Comparison of ENCODE assay signal across 15 cellular contexts in genomic region chrX:48914593-48915493, GRCh38. TPM values are rescaled to one million over a fixed set of nuclear protein-coding genes. Genes with fewer than 3 reads are reported as not detected.
DNase-seq lines count a peak whose midpoint lies in the region; ATAC-seq and TF ChIP-seq lines count a peak whose summit lies in the region.
"Had no signal": no experiment of that assay in that cellular context is flagged by ENCODE, and none has a peak within 500 bp of the region (broad histone marks: within the 10 kb centered on the region; RNA-seq: fewer than 3 reads in every experiment).

No MANE protein-coding gene starts in this region.

- no peak for DNase-seq in T-helper 2 cell treated with Interferon-gamma antibody and Interleukin-4, amounts not matched to agents 5 μg/mL and 100 μg/mL, for 36 hours (ENCODE audit: low spot score)
- DNase-seq in T-helper 2 cell (no peak), neural crest cell (ENCODE audit: low read depth, low spot score) (no peak), psoas muscle (no peak), osteocyte (ENCODE audit: extremely low spot score, unreplicated experiment) (no peak)
- DNase-seq in activated naive CD8-positive, alpha-beta T cell treated with anti-CD3 and anti-CD28 coated beads, Interleukin-2, amount 10 ng/mL, durations not matched to agents 7 days and 5 days = no peak
- DNase-seq: cortex of kidney, GDM1, left ventricle myocardium superior, SJCRH30, trophoblast cell had no signal

- peaks cover 63% of the 10 kb centered on the region for H3K36me3 Mint-ChIP-seq in T-helper 2 cell treated with Interferon-gamma antibody and Interleukin-4, amounts not matched to agents 5 μg/mL and 100 μg/mL, for 36 hours (ENCODE audit: low read depth)
- H3K36me3 Mint-ChIP-seq in IgD-negative memory B cell (peaks cover 7% of the 10 kb centered on the region), neural crest cell (ENCODE audit: low read depth) (no peaks in the 10 kb centered on the region), osteocyte (ENCODE audit: unreplicated experiment) (no peaks in the 10 kb centered on the region)
- H3K36me3 Mint-ChIP-seq in activated naive CD8-positive, alpha-beta T cell treated with anti-CD3 and anti-CD28 coated beads, Interleukin-2, amount 10 ng/mL, durations not matched to agents 7 days and 5 days = peaks cover 10% of the 10 kb centered on the region

- peak overlapping the region; percentile 15 for H3K27ac Mint-ChIP-seq in T-helper 2 cell treated with Interferon-gamma antibody and Interleukin-4, amounts not matched to agents 5 μg/mL and 100 μg/mL, for 36 hours
- peak overlapping the region; percentile 67 to 95 (median 74) for H3K27ac Mint-ChIP-seq in IgD-negative memory B cell
- H3K27ac Mint-ChIP-seq in activated naive CD8-positive, alpha-beta T cell treated with anti-CD3 and anti-CD28 coated beads, Interleukin-2, amount 10 ng/mL, durations not matched to agents 7 days and 5 days = peak overlapping the region; percentile 60
- H3K27ac Mint-ChIP-seq in neural crest cell (ENCODE audit: unreplicated experiment) = no peak overlapping the region
- no peak overlapping the region for H3K27ac Mint-ChIP-seq in osteocyte (ENCODE audit: unreplicated experiment)
- H3K27ac Mint-ChIP-seq: nephron had no signal

- H3K27me3 Mint-ChIP-seq in T-helper 2 cell treated with Interferon-gamma antibody and Interleukin-4, amounts not matched to agents 5 μg/mL and 100 μg/mL, for 36 hours (ENCODE audit: low read depth) = peaks cover 3% of the 10 kb centered on the region
- H3K27me3 Mint-ChIP-seq in IgD-negative memory B cell (peaks cover 4% of the 10 kb centered on the region), neural crest cell (ENCODE audit: low read depth) (no peaks in the 10 kb centered on the region), osteocyte (ENCODE audit: unreplicated experiment) (no peaks in the 10 kb centered on the region)
- no peaks in the 10 kb centered on the region for H3K27me3 Mint-ChIP-seq in activated naive CD8-positive, alpha-beta T cell treated with anti-CD3 and anti-CD28 coated beads, Interleukin-2, amount 10 ng/mL, durations not matched to agents 7 days and 5 days

- H3K4me1 ChIP-seq in psoas muscle = no peaks in the 10 kb centered on the region

- no peak for ATAC-seq in activated naive CD8-positive, alpha-beta T cell treated with anti-CD3 and anti-CD28 coated beads, Interleukin-2, amount 10 ng/mL, durations not matched to agents 7 days and 5 days (ENCODE audit: low read depth)
- ATAC-seq in psoas muscle (no peak), HG03135 (IDR thresholded peaks at IDR 0.05; ENCODE audit: unreplicated experiment) (no peak)
- ATAC-seq: left ventricle myocardium superior had no signal

- peaks cover 42% of the 10 kb centered on the region for H3K4me1 Mint-ChIP-seq in T-helper 2 cell treated with Interferon-gamma antibody and Interleukin-4, amounts not matched to agents 5 μg/mL and 100 μg/mL, for 36 hours (ENCODE audit: low read depth)
- H3K4me1 Mint-ChIP-seq in IgD-negative memory B cell (peaks cover 20 to 36% (median 21%) of the 10 kb centered on the region in 3 donors), neural crest cell (peaks cover 44% of the 10 kb centered on the region), osteocyte (ENCODE audit: unreplicated experiment) (peaks cover 32% of the 10 kb centered on the region)
- peaks cover 33% of the 10 kb centered on the region for H3K4me1 Mint-ChIP-seq in activated naive CD8-positive, alpha-beta T cell treated with anti-CD3 and anti-CD28 coated beads, Interleukin-2, amount 10 ng/mL, durations not matched to agents 7 days and 5 days

- WGBS in psoas muscle, 3 donors = 83 to 90% (median 89%) methylated on average over 13 of the region's 13 CpGs

- peak overlapping the region; percentile 97 for H3K4me3 Mint-ChIP-seq in T-helper 2 cell treated with Interferon-gamma antibody and Interleukin-4, amounts not matched to agents 5 μg/mL and 100 μg/mL, for 36 hours
- H3K4me3 Mint-ChIP-seq in IgD-negative memory B cell (peak overlapping the region; percentile 68 to 93 (median 81)), neural crest cell (peak overlapping the region; percentile 89), osteocyte (ENCODE audit: unreplicated experiment) (no peak overlapping the region)
- peak overlapping the region; percentile 56 for H3K4me3 Mint-ChIP-seq in activated naive CD8-positive, alpha-beta T cell treated with anti-CD3 and anti-CD28 coated beads, Interleukin-2, amount 10 ng/mL, durations not matched to agents 7 days and 5 days

- POLR2A ChIA-PET in activated naive CD8-positive, alpha-beta T cell treated with anti-CD3 and anti-CD28 coated beads, Interleukin-2, amount 10 ng/mL, durations not matched to agents 7 days and 5 days (lab: Charles Lee) = interaction anchor here (1.2 to 1.4 kb wide), 2 partner anchors 23 to 43 kb away, joined by 3 read pairs; no protein-coding TSS in a partner anchor

- H3K27ac ChIP-seq in psoas muscle = no peak overlapping the region
- H3K27ac ChIP-seq: right atrium auricular region, SJCRH30 had no signal

- no peaks in the 10 kb centered on the region for H3K36me3 ChIP-seq in psoas muscle (ENCODE audit: insufficient read depth in 1 of 2, low read depth in 1 of 2)
- H3K36me3 ChIP-seq: right atrium auricular region, SJCRH30 had no signal

- no peaks in the 10 kb centered on the region for H3K9me3 Mint-ChIP-seq in T-helper 2 cell treated with Interferon-gamma antibody and Interleukin-4, amounts not matched to agents 5 μg/mL and 100 μg/mL, for 36 hours
- peaks cover 0 to 3% (median 0%) of the 10 kb centered on the region in 3 donors for H3K9me3 Mint-ChIP-seq in IgD-negative memory B cell
- no peaks in the 10 kb centered on the region for H3K9me3 Mint-ChIP-seq in activated naive CD8-positive, alpha-beta T cell treated with anti-CD3 and anti-CD28 coated beads, Interleukin-2, amount 10 ng/mL, durations not matched to agents 7 days and 5 days
- no peaks in the 10 kb centered on the region for H3K9me3 Mint-ChIP-seq in neural crest cell
- H3K9me3 Mint-ChIP-seq in osteocyte (ENCODE audit: unreplicated experiment) = peaks cover 4% of the 10 kb centered on the region

- no peaks in the 10 kb centered on the region for H3K9me3 ChIP-seq in psoas muscle
- H3K9me3 ChIP-seq: right atrium auricular region, SJCRH30 had no signal

- no peaks in the 10 kb centered on the region for H3K27me3 ChIP-seq in psoas muscle (ENCODE audit: insufficient read depth in 3 of 3, low read length in 2 of 3)
- H3K27me3 ChIP-seq: right atrium auricular region, SJCRH30 had no signal

- intact Hi-C loops in psoas muscle (cut with DNase I) = loop anchor here in 1 of 2 donors (10.0 kb wide), 1 partner anchor 270 kb away; no protein-coding TSS in a partner anchor

- no peak overlapping the region for H3K4me3 ChIP-seq in psoas muscle
- H3K4me3 ChIP-seq: right atrium auricular region, SJCRH30 had no signal

- TF ChIP-seq CTCF in neural crest cell (conservative IDR thresholded peaks at IDR 0.05) (no peak), psoas muscle (IDR thresholded peaks at IDR 0.05) (no peak), osteocyte (IDR thresholded peaks at IDR 0.05) (no peak)

RNA-seq across cellular contexts. Expression of gene SLC35A2, which starts 3.4 kb away (rescaled TPM):
- 9.6 TPM for polyA plus RNA-seq in IgD-negative memory B cell
- 10 to 100 TPM; 12.7 to 14.1 TPM for total RNA-seq in activated naive CD8-positive, alpha-beta T cell treated with anti-CD3 and anti-CD28 coated beads, Interleukin-2, amount 10 ng/mL, durations not matched to agents 7 days and 5 days
- total RNA-seq in neural crest cell = 20.0 and 22.6 TPM in 2 replicates
- total RNA-seq in psoas muscle = 10 to 100 TPM in 2 of 4 donors, 1 to 10 TPM in 2; 8.8 to 13.4 (median 11.2) TPM
- polyA plus RNA-seq in psoas muscle = 10 to 100 TPM; 13.2 to 26.1 (median 19.7) TPM
- total RNA-seq in osteocyte = 34.6 and 37.0 TPM in 2 replicates

RNA-seq across cellular contexts. Expression of gene PIM2, which starts 4.0 kb away (rescaled TPM):
- 216 TPM for polyA plus RNA-seq in IgD-negative memory B cell
- total RNA-seq in activated naive CD8-positive, alpha-beta T cell treated with anti-CD3 and anti-CD28 coated beads, Interleukin-2, amount 10 ng/mL, durations not matched to agents 7 days and 5 days = 10 to 100 TPM; 63.1 to 63.2 TPM
- 12.5 and 13.4 TPM in 2 replicates for total RNA-seq in neural crest cell
- total RNA-seq in psoas muscle = 1 to 10 TPM; 1.1 to 2.3 (median 1.6) TPM
- 1 to 10 TPM; 1.4 to 3.7 (median 1.6) TPM for polyA plus RNA-seq in psoas muscle
- total RNA-seq in osteocyte = 6.4 and 7.3 TPM in 2 replicates

RNA-seq across cellular contexts. Expression of gene PQBP1, which starts 17.1 kb away (rescaled TPM):
- polyA plus RNA-seq in IgD-negative memory B cell (99.8 TPM), psoas muscle (10 to 100 TPM; 71.0 to 98.8 (median 77.2) TPM)
- total RNA-seq in activated naive CD8-positive, alpha-beta T cell treated with anti-CD3 and anti-CD28 coated beads, Interleukin-2, amount 10 ng/mL, durations not matched to agents 7 days and 5 days = 10 to 100 TPM; 58.2 to 61.0 TPM
- total RNA-seq in neural crest cell (98.4 and 101 TPM in 2 replicates), psoas muscle (10 to 100 TPM; 51.8 to 65.7 (median 60.6) TPM), osteocyte (69.8 and 78.3 TPM in 2 replicates)

RNA-seq across cellular contexts. Expression of gene TIMM17B, which starts 17.3 kb away (rescaled TPM):
- 90.3 TPM for polyA plus RNA-seq in IgD-negative memory B cell
- total RNA-seq in activated naive CD8-positive, alpha-beta T cell treated with anti-CD3 and anti-CD28 coated beads, Interleukin-2, amount 10 ng/mL, durations not matched to agents 7 days and 5 days = 10 to 100 TPM; 39.2 to 44.5 TPM
- 86.0 and 95.7 TPM in 2 replicates for total RNA-seq in neural crest cell
- total RNA-seq in psoas muscle = 10 to 100 TPM; 56.6 to 76.2 (median 65.1) TPM
- polyA plus RNA-seq in psoas muscle = 10 to 100 TPM; 63.1 to 91.6 (median 78.4) TPM
- total RNA-seq in osteocyte = 45.6 and 50.0 TPM in 2 replicates

RNA-seq across cellular contexts. Expression of gene OTUD5, which starts 42.6 kb away (rescaled TPM):
- polyA plus RNA-seq in IgD-negative memory B cell (30.2 TPM), psoas muscle (10 to 100 TPM; 17.5 to 34.8 (median 18.6) TPM)
- 10 to 100 TPM; 60.7 to 62.4 TPM for total RNA-seq in activated naive CD8-positive, alpha-beta T cell treated with anti-CD3 and anti-CD28 coated beads, Interleukin-2, amount 10 ng/mL, durations not matched to agents 7 days and 5 days
- total RNA-seq in neural crest cell (38.6 and 39.6 TPM in 2 replicates), psoas muscle (10 to 100 TPM; 21.4 to 38.7 (median 28.5) TPM), osteocyte (54.9 and 57.4 TPM in 2 replicates)

Comparison
In these comparisons a context has a peak if more than half of its experiments do, and no peak if none do; other contexts are left out.
1. H3K27ac Mint-ChIP-seq: peak in T-helper 2 cell treated with Interferon-gamma antibody and Interleukin-4, amounts not matched to agents 5 μg/mL and 100 μg/mL, for 36 hours (single experiment), IgD-negative memory B cell (3 of 3) and activated naive CD8-positive, alpha-beta T cell treated with anti-CD3 and anti-CD28 coated beads, Interleukin-2, amount 10 ng/mL, durations not matched to agents 7 days and 5 days (single experiment); none in neural crest cell (single experiment) and osteocyte (single experiment).